ENCODE assay signal across 8 cellular contexts in the genomic region with DNA sequence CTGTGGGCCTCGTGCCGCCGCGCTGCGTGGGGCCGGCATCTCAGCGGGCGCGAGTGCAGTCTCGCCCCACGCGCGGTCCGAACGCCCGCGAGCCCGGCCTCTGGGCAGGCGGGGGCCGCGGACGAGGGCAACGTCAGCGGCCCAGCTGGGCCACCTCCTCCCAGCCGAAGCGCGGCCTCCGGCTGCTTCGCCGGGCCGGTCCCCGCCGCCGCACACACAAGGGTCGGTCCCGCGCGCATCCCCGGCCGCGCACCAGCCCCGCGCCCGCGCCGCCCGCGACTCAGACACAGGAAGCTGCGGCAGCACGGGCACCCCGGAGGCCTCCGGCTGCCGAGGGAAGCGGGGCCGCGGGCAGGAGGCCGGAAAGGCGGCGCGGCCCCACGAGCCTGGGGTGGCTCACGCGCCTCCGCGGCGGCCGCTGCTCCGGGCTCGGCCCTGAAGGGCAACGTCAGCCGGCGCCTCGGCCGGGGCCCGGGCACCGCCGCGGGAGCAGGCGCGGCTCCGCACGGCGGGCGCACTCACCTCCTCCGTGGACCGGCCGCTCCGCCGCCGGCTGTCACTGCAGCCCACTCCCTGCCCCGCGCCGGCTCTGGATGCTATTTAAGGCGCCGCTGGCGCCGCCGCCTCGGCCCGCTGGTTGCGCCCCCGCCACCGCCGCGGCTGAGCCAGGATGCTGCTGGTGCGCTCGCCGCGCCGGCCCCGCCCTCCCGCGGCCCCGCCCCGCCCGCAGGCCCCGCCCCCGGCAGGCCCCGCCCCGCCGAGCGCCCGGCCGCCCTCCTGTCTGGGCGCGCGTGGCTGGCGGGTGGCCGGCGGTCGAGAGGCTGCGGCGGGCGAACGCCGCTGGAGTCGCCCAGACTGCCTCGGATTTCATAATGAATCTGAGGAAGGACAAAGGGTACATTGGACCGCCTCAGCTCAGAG. TPM values are rescaled to one million over a fixed set of nuclear protein-coding genes. Genes with fewer than 3 reads are reported as not detected.
DNase-seq lines count a peak whose midpoint lies in the region; ATAC-seq and TF ChIP-seq lines count a peak whose summit lies in the region.

A gene with protein sequence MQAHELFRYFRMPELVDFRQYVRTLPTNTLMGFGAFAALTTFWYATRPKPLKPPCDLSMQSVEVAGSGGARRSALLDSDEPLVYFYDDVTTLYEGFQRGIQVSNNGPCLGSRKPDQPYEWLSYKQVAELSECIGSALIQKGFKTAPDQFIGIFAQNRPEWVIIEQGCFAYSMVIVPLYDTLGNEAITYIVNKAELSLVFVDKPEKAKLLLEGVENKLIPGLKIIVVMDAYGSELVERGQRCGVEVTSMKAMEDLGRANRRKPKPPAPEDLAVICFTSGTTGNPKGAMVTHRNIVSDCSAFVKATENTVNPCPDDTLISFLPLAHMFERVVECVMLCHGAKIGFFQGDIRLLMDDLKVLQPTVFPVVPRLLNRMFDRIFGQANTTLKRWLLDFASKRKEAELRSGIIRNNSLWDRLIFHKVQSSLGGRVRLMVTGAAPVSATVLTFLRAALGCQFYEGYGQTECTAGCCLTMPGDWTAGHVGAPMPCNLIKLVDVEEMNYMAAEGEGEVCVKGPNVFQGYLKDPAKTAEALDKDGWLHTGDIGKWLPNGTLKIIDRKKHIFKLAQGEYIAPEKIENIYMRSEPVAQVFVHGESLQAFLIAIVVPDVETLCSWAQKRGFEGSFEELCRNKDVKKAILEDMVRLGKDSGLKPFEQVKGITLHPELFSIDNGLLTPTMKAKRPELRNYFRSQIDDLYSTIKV (minus strand): TSS at position 575 of the 921 bp plus-strand sequence. CDS start 22,454 bp downstream, outside the sequence.

- H3K9ac ChIP-seq in HUES48 (ENCODE audit: low read depth, low read length): no peak within 1 kb of the TSS

- peaks cover 55% of the 10 kb centered on the region for H3K27me3 ChIP-seq in HUES48 (ENCODE audit: control insufficient read depth, insufficient read depth, low read length)
- H3K27me3 ChIP-seq in osteoblast (ENCODE audit: insufficient read depth, low read length): no peaks in the 10 kb centered on the region
- no peaks in the 10 kb centered on the region for H3K27me3 ChIP-seq in thoracic aorta (replicated peaks; ENCODE audit: insufficient read depth)

- H3K9me3 ChIP-seq in HUES48 (ENCODE audit: control insufficient read depth, insufficient read depth, low read length): no peaks in the 10 kb centered on the region
- no peaks in the 10 kb centered on the region for H3K9me3 ChIP-seq in osteoblast (ENCODE audit: low read depth, low read length)
- H3K9me3 ChIP-seq in thoracic aorta: no peaks in the 10 kb centered on the region

- H3K36me3 ChIP-seq in HUES48 (ENCODE audit: control insufficient read depth, insufficient read depth, low read length): no peaks in the 10 kb centered on the region
- H3K36me3 ChIP-seq in osteoblast (ENCODE audit: insufficient read depth, low read length): no peaks in the 10 kb centered on the region
- no peaks in the 10 kb centered on the region for H3K36me3 ChIP-seq in thoracic aorta

- H3K4me3 ChIP-seq in HUES48 (ENCODE audit: low read depth, low read length) (peak within 1 kb of the TSS; percentile 72), osteoblast (ENCODE audit: insufficient read depth, low read length) (peak within 1 kb of the TSS; percentile 82), thoracic aorta (peak within 1 kb of the TSS; percentile 79)

- H3K27ac ChIP-seq in HUES48 (ENCODE audit: low read depth, low read length) (no peak within 1 kb of the TSS), osteoblast (ENCODE audit: low read depth, low read length) (peak within 1 kb of the TSS; percentile 0), thoracic aorta (peak within 1 kb of the TSS; percentile 72 to 80)

- TF ChIP-seq CTCF in osteoblast (IDR thresholded peaks at IDR 0.05; ENCODE audit: extremely low read depth, low read depth, low read length): no peak
- no peak for TF ChIP-seq CTCF in thoracic aorta (IDR thresholded peaks at IDR 0.05)

- H3K4me1 Mint-ChIP-seq in activated naive CD4-positive, alpha-beta T cell treated with anti-CD3 and anti-CD28 coated beads for 36 hours (ENCODE audit: low read depth): peaks cover 31% of the 10 kb centered on the region

- H3K4me2 ChIP-seq in osteoblast (ENCODE audit: insufficient read depth, low read length): peak within 1 kb of the TSS; percentile 86

- ATAC-seq in GM21390 (IDR thresholded peaks at IDR 0.05; ENCODE audit: unreplicated experiment) (peak; percentile 62), thoracic aorta (ENCODE audit: insufficient number of reproducible peaks, low FRiP score, low read depth) (peak; percentile 62)

- intact Hi-C loops in activated naive CD4-positive, alpha-beta T cell treated with anti-CD3 and anti-CD28 coated beads for 36 hours (cut with micrococcal nuclease): loop anchor here (1.0 to 10.0 kb wide), 13 partner anchors 29 to 1321 kb away; a partner anchor contains a TSS

- CTCF ChIA-PET in activated naive CD4-positive, alpha-beta T cell treated with anti-CD3 and anti-CD28 coated beads for 36 hours (lab: Charles Lee): no interaction called here

- 0 out of 2 replicates have a peak, but pooled peaks cover 4% of the 10 kb centered on the region for H3K4me1 ChIP-seq in HUES48 (ENCODE audit: control insufficient read depth, insufficient read depth, low read length)
- peaks cover 8% of the 10 kb centered on the region for H3K4me1 ChIP-seq in osteoblast (ENCODE audit: insufficient read depth, low read length)
- H3K4me1 ChIP-seq in thoracic aorta (ENCODE audit: control insufficient read depth in 1 of 2, low read depth in 2 of 2): peaks cover 8 to 23% of the 10 kb centered on the region in 2 donors

- H3K4me3 Mint-ChIP-seq in activated naive CD4-positive, alpha-beta T cell treated with anti-CD3 and anti-CD28 coated beads for 36 hours: peak within 1 kb of the TSS; percentile 84

- peak; percentile 79 for DNase-seq in DMS53 (lab: John Stamatoyannopoulos, UW)
- DNase-seq in SK-N-DZ (ENCODE audit: low spot score): peak; percentile 64
- peak; percentile 76 for DNase-seq in activated naive CD4-positive, alpha-beta T cell treated with anti-CD3 and anti-CD28 coated beads for 36 hours
- DNase-seq in glomerular visceral epithelial cell (ENCODE audit: extremely low spot score): peak; percentile 85
- peak; percentile 100 for DNase-seq in osteoblast (ENCODE audit: insufficient read length, low spot score, missing footprints)
- DNase-seq in thoracic aorta (ENCODE audit: low spot score): peak; percentile 57

- H3K79me2 ChIP-seq in osteoblast (ENCODE audit: insufficient read depth, low read length): peaks cover 36% of the 10 kb centered on the region

- H3K9me3 Mint-ChIP-seq in activated naive CD4-positive, alpha-beta T cell treated with anti-CD3 and anti-CD28 coated beads for 36 hours: no peaks in the 10 kb centered on the region

- peaks cover 18% of the 10 kb centered on the region for H4K20me1 ChIP-seq in osteoblast (ENCODE audit: insufficient read depth, low read length)

- H3K36me3 Mint-ChIP-seq in activated naive CD4-positive, alpha-beta T cell treated with anti-CD3 and anti-CD28 coated beads for 36 hours (ENCODE audit: low read depth): peaks cover 5% of the 10 kb centered on the region

- H3K27me3 Mint-ChIP-seq in activated naive CD4-positive, alpha-beta T cell treated with anti-CD3 and anti-CD28 coated beads for 36 hours (ENCODE audit: low read depth): no peaks in the 10 kb centered on the region

- peak within 1 kb of the TSS; percentile 57 for H3K27ac Mint-ChIP-seq in activated naive CD4-positive, alpha-beta T cell treated with anti-CD3 and anti-CD28 coated beads for 36 hours

- H2AFZ ChIP-seq in osteoblast (ENCODE audit: low read length): peak within 1 kb of the TSS; percentile 92

RNA-seq across cellular contexts. Expression of the gene that starts here (rescaled TPM):
- polyA plus RNA-seq in SK-N-DZ (2014; cell fraction: cytosol; rRNA removed): 20.3 and 47.6 TPM in 2 replicates
- 14.4 and 17.7 TPM in 2 replicates for polyA plus RNA-seq in SK-N-DZ (2014; cell fraction: nucleus; rRNA removed)
- 10 to 100 TPM; 29.8 to 31.9 TPM for total RNA-seq in activated naive CD4-positive, alpha-beta T cell treated with anti-CD3 and anti-CD28 coated beads for 36 hours
- total RNA-seq in osteoblast (57.5 and 61.0 TPM in 2 replicates), thoracic aorta (100 to 1,000 TPM in 1 of 2 donors, 10 to 100 TPM in 1; 90.4 to 155 TPM)
